Comparison of ENCODE assay signal across 1 cellular context in genomic region chr7:116949941-116950801, GRCh38.
TF ChIP-seq lines count a peak whose summit lies in the region.

No MANE protein-coding gene starts in this region.

TF ChIP-seq in K562, 482 proteins besides CTCF, POLR2A, EP300 and RAD21 (continued from another document):
- TF ChIP-seq ZNF518B (CRISPR knock-in tag; IDR thresholded peaks at IDR 0.05) (no peak), SP2 (IDR thresholded peaks at IDR 0.05; ENCODE audit: extremely low read depth, low read depth, low read length, poor library complexity, severe bottlenecking) (no peak), TCF15 (CRISPR knock-in tag; IDR thresholded peaks at IDR 0.05) (no peak), ZNF23 (CRISPR knock-in tag; IDR thresholded peaks at IDR 0.05) (no peak), ZNF717 (CRISPR knock-in tag; IDR thresholded peaks at IDR 0.05) (no peak)
